In genomic region chr11:78188809-78189724, GRCh38 we compare ENCODE assay signal across 1 cellular context.
TF ChIP-seq lines count a peak whose summit lies in the region.

A gene with protein sequence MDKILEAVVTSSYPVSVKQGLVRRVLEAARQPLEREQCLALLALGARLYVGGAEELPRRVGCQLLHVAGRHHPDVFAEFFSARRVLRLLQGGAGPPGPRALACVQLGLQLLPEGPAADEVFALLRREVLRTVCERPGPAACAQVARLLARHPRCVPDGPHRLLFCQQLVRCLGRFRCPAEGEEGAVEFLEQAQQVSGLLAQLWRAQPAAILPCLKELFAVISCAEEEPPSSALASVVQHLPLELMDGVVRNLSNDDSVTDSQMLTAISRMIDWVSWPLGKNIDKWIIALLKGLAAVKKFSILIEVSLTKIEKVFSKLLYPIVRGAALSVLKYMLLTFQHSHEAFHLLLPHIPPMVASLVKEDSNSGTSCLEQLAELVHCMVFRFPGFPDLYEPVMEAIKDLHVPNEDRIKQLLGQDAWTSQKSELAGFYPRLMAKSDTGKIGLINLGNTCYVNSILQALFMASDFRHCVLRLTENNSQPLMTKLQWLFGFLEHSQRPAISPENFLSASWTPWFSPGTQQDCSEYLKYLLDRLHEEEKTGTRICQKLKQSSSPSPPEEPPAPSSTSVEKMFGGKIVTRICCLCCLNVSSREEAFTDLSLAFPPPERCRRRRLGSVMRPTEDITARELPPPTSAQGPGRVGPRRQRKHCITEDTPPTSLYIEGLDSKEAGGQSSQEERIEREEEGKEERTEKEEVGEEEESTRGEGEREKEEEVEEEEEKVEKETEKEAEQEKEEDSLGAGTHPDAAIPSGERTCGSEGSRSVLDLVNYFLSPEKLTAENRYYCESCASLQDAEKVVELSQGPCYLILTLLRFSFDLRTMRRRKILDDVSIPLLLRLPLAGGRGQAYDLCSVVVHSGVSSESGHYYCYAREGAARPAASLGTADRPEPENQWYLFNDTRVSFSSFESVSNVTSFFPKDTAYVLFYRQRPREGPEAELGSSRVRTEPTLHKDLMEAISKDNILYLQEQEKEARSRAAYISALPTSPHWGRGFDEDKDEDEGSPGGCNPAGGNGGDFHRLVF (plus strand): TSS chr11:78188919. CDS start chr11:78196246, 7,327 bp downstream.

TF ChIP-seq in K562, 482 proteins besides CTCF, POLR2A, EP300 and RAD21 (continued from another document and continues in another):
- TF ChIP-seq ZFX (CRISPR knock-in tag; IDR thresholded peaks at IDR 0.05) (peak; percentile 69), ZNF311 (CRISPR knock-in tag; IDR thresholded peaks at IDR 0.05) (no peak), KDM4B (IDR thresholded peaks at IDR 0.05; ENCODE audit: borderline replicate concordance in 2 of 2, low read depth in 1 of 2) (no peak), CC2D1A (IDR thresholded peaks at IDR 0.05) (no peak), ZC3H8 (IDR thresholded peaks at IDR 0.05) (no peak), TAF1 (IDR thresholded peaks at IDR 0.05; ENCODE audit: control insufficient read depth, extremely low read depth, insufficient read depth, low read length, severe bottlenecking) (no peak), PCBP2 (IDR thresholded peaks at IDR 0.05; ENCODE audit: low read depth, low read length, poor library complexity, severe bottlenecking) (no peak), HLTF (IDR thresholded peaks at IDR 0.05) (no peak), PRMT5 (CRISPR knock-in tag; IDR thresholded peaks at IDR 0.05) (no peak), POLR2G (IDR thresholded peaks at IDR 0.05; ENCODE audit: low read depth, low read length) (peak; percentile 34), PYGO2 (tag; IDR thresholded peaks at IDR 0.05) (no peak), FOXA3 (CRISPR knock-in tag; conservative IDR thresholded peaks at IDR 0.05 in 1 of 2, IDR thresholded peaks at IDR 0.05 in 1 of 2) (no peak), FOXK1 (CRISPR knock-in tag; IDR thresholded peaks at IDR 0.05; ENCODE audit: borderline replicate concordance) (peak; percentile 76; the same call in 1 of the 2 replicates), ZNF212 (CRISPR knock-in tag; IDR thresholded peaks at IDR 0.05) (no peak), NCOA2 (IDR thresholded peaks at IDR 0.05; ENCODE audit: partially characterized antibody in 2 of 2) (no peak), EHMT2 (IDR thresholded peaks at IDR 0.05) (no peak), GTF2F1 (IDR thresholded peaks at IDR 0.05; ENCODE audit: low read depth, low read length) (no peak), TBL1XR1 (IDR thresholded peaks at IDR 0.05; ENCODE audit: low read length in 2 of 2) (no peak), ZNF707 (CRISPR knock-in tag; conservative IDR thresholded peaks at IDR 0.05) (no peak), HDAC2 (IDR thresholded peaks at IDR 0.05) (no peak), MYNN (IDR thresholded peaks at IDR 0.05) (no peak), MYNN (CRISPR knock-in tag; IDR thresholded peaks at IDR 0.05) (no peak), ZNF780A (CRISPR knock-in tag; IDR thresholded peaks at IDR 0.05) (no peak), SFPQ (IDR thresholded peaks at IDR 0.05; ENCODE audit: low read depth, low read length) (no peak), ETV5 (CRISPR knock-in tag; IDR thresholded peaks at IDR 0.05; ENCODE audit: low read depth) (no peak), HDAC6 (IDR thresholded peaks at IDR 0.05; ENCODE audit: low read depth, low read length) (no peak), GMEB1 (CRISPR knock-in tag; IDR thresholded peaks at IDR 0.05) (no peak), HEY1 (CRISPR knock-in tag; IDR thresholded peaks at IDR 0.05; ENCODE audit: borderline replicate concordance) (no peak), TGIF2 (CRISPR knock-in tag; IDR thresholded peaks at IDR 0.05) (no peak), GTF2E2 (tag; IDR thresholded peaks at IDR 0.05) (no peak), ESRRA (IDR thresholded peaks at IDR 0.05; ENCODE audit: borderline replicate concordance, low read depth) (no peak), BHLHE40 (IDR thresholded peaks at IDR 0.05; ENCODE audit: low read length) (no peak), ESRRB (CRISPR knock-in tag; IDR thresholded peaks at IDR 0.05; ENCODE audit: borderline replicate concordance) (no peak), ATF4 (CRISPR knock-in tag; IDR thresholded peaks at IDR 0.05) (no peak), GTF2A2 (tag; IDR thresholded peaks at IDR 0.05) (no peak), STAT5A (IDR thresholded peaks at IDR 0.05; ENCODE audit: borderline replicate concordance, low read length) (no peak), ZC3H11A (IDR thresholded peaks at IDR 0.05; ENCODE audit: low read depth, low read length) (no peak), ZNF778 (CRISPR knock-in tag; IDR thresholded peaks at IDR 0.05) (no peak), RBM39 (optimal IDR thresholded peaks at IDR 0.05; ENCODE audit: low read depth, low read length) (no peak), HSF4 (CRISPR knock-in tag; IDR thresholded peaks at IDR 0.05; ENCODE audit: borderline replicate concordance) (no peak), ZNF12 (CRISPR knock-in tag; IDR thresholded peaks at IDR 0.05) (no peak), RBBP5 (IDR thresholded peaks at IDR 0.05; ENCODE audit: borderline replicate concordance, insufficient read depth, low read length, poor library complexity, severe bottlenecking) (no peak), CCAR2 (IDR thresholded peaks at IDR 0.05; ENCODE audit: low read depth, low read length) (no peak)
- TF ChIP-seq, protein P1, sequence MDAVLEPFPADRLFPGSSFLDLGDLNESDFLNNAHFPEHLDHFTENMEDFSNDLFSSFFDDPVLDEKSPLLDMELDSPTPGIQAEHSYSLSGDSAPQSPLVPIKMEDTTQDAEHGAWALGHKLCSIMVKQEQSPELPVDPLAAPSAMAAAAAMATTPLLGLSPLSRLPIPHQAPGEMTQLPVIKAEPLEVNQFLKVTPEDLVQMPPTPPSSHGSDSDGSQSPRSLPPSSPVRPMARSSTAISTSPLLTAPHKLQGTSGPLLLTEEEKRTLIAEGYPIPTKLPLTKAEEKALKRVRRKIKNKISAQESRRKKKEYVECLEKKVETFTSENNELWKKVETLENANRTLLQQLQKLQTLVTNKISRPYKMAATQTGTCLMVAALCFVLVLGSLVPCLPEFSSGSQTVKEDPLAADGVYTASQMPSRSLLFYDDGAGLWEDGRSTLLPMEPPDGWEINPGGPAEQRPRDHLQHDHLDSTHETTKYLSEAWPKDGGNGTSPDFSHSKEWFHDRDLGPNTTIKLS (IDR thresholded peaks at IDR 0.05; ENCODE audit: borderline replicate concordance, low read depth) = no peak
- TF ChIP-seq, protein P2, sequence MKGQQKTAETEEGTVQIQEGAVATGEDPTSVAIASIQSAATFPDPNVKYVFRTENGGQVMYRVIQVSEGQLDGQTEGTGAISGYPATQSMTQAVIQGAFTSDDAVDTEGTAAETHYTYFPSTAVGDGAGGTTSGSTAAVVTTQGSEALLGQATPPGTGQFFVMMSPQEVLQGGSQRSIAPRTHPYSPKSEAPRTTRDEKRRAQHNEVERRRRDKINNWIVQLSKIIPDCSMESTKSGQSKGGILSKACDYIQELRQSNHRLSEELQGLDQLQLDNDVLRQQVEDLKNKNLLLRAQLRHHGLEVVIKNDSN (CRISPR knock-in tag; IDR thresholded peaks at IDR 0.05) = peak; percentile 34; the same call in 1 of the 2 replicates
- TF ChIP-seq, protein P3, sequence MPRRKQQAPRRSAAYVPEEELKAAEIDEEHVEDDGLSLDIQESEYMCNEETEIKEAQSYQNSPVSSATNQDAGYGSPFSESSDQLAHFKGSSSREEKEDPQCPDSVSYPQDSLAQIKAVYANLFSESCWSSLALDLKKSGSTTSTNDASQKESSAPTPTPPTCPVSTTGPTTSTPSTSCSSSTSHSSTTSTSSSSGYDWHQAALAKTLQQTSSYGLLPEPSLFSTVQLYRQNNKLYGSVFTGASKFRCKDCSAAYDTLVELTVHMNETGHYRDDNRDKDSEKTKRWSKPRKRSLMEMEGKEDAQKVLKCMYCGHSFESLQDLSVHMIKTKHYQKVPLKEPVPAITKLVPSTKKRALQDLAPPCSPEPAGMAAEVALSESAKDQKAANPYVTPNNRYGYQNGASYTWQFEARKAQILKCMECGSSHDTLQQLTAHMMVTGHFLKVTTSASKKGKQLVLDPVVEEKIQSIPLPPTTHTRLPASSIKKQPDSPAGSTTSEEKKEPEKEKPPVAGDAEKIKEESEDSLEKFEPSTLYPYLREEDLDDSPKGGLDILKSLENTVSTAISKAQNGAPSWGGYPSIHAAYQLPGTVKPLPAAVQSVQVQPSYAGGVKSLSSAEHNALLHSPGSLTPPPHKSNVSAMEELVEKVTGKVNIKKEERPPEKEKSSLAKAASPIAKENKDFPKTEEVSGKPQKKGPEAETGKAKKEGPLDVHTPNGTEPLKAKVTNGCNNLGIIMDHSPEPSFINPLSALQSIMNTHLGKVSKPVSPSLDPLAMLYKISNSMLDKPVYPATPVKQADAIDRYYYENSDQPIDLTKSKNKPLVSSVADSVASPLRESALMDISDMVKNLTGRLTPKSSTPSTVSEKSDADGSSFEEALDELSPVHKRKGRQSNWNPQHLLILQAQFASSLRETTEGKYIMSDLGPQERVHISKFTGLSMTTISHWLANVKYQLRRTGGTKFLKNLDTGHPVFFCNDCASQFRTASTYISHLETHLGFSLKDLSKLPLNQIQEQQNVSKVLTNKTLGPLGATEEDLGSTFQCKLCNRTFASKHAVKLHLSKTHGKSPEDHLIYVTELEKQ (CRISPR knock-in tag; IDR thresholded peaks at IDR 0.05) = no peak
- TF ChIP-seq, protein P4, sequence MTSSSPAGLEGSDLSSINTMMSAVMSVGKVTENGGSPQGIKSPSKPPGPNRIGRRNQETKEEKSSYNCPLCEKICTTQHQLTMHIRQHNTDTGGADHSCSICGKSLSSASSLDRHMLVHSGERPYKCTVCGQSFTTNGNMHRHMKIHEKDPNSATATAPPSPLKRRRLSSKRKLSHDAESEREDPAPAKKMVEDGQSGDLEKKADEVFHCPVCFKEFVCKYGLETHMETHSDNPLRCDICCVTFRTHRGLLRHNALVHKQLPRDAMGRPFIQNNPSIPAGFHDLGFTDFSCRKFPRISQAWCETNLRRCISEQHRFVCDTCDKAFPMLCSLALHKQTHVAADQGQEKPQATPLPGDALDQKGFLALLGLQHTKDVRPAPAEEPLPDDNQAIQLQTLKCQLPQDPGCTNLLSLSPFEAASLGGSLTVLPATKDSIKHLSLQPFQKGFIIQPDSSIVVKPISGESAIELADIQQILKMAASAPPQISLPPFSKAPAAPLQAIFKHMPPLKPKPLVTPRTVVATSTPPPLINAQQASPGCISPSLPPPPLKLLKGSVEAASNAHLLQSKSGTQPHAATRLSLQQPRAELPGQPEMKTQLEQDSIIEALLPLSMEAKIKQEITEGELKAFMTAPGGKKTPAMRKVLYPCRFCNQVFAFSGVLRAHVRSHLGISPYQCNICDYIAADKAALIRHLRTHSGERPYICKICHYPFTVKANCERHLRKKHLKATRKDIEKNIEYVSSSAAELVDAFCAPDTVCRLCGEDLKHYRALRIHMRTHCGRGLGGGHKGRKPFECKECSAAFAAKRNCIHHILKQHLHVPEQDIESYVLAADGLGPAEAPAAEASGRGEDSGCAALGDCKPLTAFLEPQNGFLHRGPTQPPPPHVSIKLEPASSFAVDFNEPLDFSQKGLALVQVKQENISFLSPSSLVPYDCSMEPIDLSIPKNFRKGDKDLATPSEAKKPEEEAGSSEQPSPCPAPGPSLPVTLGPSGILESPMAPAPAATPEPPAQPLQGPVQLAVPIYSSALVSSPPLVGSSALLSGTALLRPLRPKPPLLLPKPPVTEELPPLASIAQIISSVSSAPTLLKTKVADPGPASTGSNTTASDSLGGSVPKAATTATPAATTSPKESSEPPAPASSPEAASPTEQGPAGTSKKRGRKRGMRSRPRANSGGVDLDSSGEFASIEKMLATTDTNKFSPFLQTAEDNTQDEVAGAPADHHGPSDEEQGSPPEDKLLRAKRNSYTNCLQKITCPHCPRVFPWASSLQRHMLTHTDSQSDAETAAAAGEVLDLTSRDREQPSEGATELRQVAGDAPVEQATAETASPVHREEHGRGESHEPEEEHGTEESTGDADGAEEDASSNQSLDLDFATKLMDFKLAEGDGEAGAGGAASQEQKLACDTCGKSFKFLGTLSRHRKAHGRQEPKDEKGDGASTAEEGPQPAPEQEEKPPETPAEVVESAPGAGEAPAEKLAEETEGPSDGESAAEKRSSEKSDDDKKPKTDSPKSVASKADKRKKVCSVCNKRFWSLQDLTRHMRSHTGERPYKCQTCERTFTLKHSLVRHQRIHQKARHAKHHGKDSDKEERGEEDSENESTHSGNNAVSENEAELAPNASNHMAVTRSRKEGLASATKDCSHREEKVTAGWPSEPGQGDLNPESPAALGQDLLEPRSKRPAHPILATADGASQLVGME (CRISPR knock-in tag; IDR thresholded peaks at IDR 0.05) = no peak
